Comparison of ENCODE assay signal across 9 cellular contexts in the genomic region with DNA sequence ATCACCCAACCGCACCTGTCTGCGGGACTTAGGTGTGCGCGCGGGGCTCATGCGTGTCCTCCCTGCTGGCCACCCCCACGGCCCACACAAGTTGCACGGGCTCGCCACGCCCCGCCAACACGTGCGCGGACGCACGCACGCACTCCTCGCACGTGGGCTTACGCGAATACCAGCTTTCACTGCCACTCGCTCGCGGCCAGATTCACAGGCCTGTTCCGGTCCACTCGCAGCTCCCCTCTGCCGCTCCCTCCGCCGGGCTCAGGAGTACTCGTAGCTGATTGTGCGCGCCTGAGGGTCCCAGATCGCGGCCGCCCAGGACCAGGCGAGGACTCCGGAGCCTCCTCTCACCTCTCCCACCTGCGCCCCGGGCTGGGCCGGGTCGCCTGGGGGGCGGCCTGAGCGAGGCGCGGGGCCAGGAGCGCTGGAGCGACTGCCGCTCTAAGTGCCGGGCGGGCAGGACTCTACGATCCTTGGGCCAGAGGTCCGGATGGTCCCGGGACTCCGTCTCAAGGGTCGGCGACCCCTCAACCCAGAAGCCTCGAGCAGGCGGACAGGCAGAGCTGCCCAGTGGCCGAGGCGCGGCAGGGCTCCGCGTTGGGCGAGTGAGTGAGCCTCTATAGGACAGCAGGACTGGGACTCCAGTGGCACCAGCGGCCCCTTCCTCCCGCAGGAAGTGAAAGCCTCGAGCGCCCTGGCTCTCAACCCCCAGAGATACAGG. TPM values are rescaled to one million over a fixed set of nuclear protein-coding genes. Genes with fewer than 3 reads are reported as not detected.
DNase-seq lines count a peak whose midpoint lies in the region; ATAC-seq and TF ChIP-seq lines count a peak whose summit lies in the region.
"Had no signal": no experiment of that assay in that cellular context is flagged by ENCODE, and none has a peak within 500 bp of the region (broad histone marks: within the 10 kb centered on the region; RNA-seq: fewer than 3 reads in every experiment).

No MANE protein-coding gene starts in this region.

- H3K4me3 ChIP-seq in endodermal cell (ENCODE audit: low read length) (no peak overlapping the region), stomach (peak overlapping the region in 3 of 4 donors; percentile 2 to 39 (median 23)), SJCRH30 (no peak overlapping the region)

- no peaks in the 10 kb centered on the region for H3K9me3 Mint-ChIP-seq in activated CD4-positive, alpha-beta memory T cell treated with anti-CD3 and anti-CD28 coated beads for 36 hours
- H3K9me3 Mint-ChIP-seq in activated CD4-positive, alpha-beta memory T cell treated with anti-CD3 and anti-CD28 coated beads, Interleukin-2, amount 10 ng/mL, durations not matched to agents 7 days and 5 days, result no peaks in the 10 kb centered on the region
- no peaks in the 10 kb centered on the region for H3K9me3 Mint-ChIP-seq in endodermal cell

- ATAC-seq in HG03520 (IDR thresholded peaks at IDR 0.05; ENCODE audit: unreplicated experiment), result peak; percentile 35

- DNase-seq in activated CD4-positive, alpha-beta memory T cell treated with anti-CD3 and anti-CD28 coated beads for 36 hours, result peak; percentile 30
- no peak for DNase-seq in activated CD4-positive, alpha-beta memory T cell treated with anti-CD3 and anti-CD28 coated beads, Interleukin-2, amount 10 ng/mL, durations not matched to agents 7 days and 5 days
- peak; percentile 78 for DNase-seq in endodermal cell
- no peak for DNase-seq in stomach
- no peak for DNase-seq in SJCRH30
- no peak for DNase-seq in activated gamma-delta T cell (lab: John Stamatoyannopoulos, UW)
- no peak for DNase-seq in activated gamma-delta T cell treated with Interleukin-2 at 50 U/mL for 16 hours

- no peak overlapping the region for H3K27ac Mint-ChIP-seq in activated CD4-positive, alpha-beta memory T cell treated with anti-CD3 and anti-CD28 coated beads for 36 hours
- H3K27ac Mint-ChIP-seq in activated CD4-positive, alpha-beta memory T cell treated with anti-CD3 and anti-CD28 coated beads, Interleukin-2, amount 10 ng/mL, durations not matched to agents 7 days and 5 days, result no peak overlapping the region
- H3K27ac Mint-ChIP-seq in endodermal cell, result peak overlapping the region; percentile 35

- H3K9ac ChIP-seq in endodermal cell (ENCODE audit: extremely low read depth, low read length, poor library complexity, severe bottlenecking), result no peak overlapping the region

- TF ChIP-seq CTCF in endodermal cell (conservative IDR thresholded peaks at IDR 0.05) (no peak), stomach (IDR thresholded peaks at IDR 0.05) (no peak)

- H3K9me3 ChIP-seq in endodermal cell (ENCODE audit: control insufficient read depth, low read length) (no peaks in the 10 kb centered on the region), stomach (peaks cover 0 to 12% (median 0%) of the 10 kb centered on the region in 4 donors), SJCRH30 (replicated peaks) (0 out of 2 replicates have a peak, but pooled peaks cover 3% of the 10 kb centered on the region)

- no peaks in the 10 kb centered on the region for H3K36me3 ChIP-seq in endodermal cell (ENCODE audit: control insufficient read depth, insufficient read depth, low read length)
- peaks cover 0 to 43% (median 9%) of the 10 kb centered on the region in 4 donors for H3K36me3 ChIP-seq in stomach
- H3K36me3 ChIP-seq in SJCRH30, result peaks cover 67% of the 10 kb centered on the region

- H3K27me3 ChIP-seq in endodermal cell (ENCODE audit: control insufficient read depth, insufficient read depth, low read length, poor library complexity, severe bottlenecking) (no peaks in the 10 kb centered on the region), stomach (peaks cover 0 to 80% (median 28%) of the 10 kb centered on the region in 3 donors), SJCRH30 (no peaks in the 10 kb centered on the region)

- CTCF ChIA-PET in activated CD4-positive, alpha-beta memory T cell treated with anti-CD3 and anti-CD28 coated beads for 36 hours (lab: Charles Lee), result interaction anchor here (0.9 to 3.1 kb wide), 8 partner anchors 8 to 84 kb away, joined by 3 to 16 read pairs (median 4); partner anchors contain the start of genes PCDHGA10, PCDHGA12 and PCDHGB6
- CTCF ChIA-PET in activated CD4-positive, alpha-beta memory T cell treated with anti-CD3 and anti-CD28 coated beads, Interleukin-2, amount 10 ng/mL, durations not matched to agents 7 days and 5 days (lab: Charles Lee), result interaction anchor here (0.6 to 2.0 kb wide), 5 partner anchors 20 to 75 kb away, joined by 3 to 11 read pairs (median 3); no protein-coding TSS in a partner anchor

- 95 to 97% methylated on average over 56 to 68 of the region's 68 CpGs for WGBS in endodermal cell (ENCODE audit: insufficient coverage in 1 of 2, insufficient read length in 1 of 2), 2 experiments
- WGBS in stomach, 5 donors, result 19 to 40% (median 34%) methylated on average over 46 to 68 of the region's 68 CpGs

- H3K27ac ChIP-seq in endodermal cell (ENCODE audit: low read depth, low read length) (no peak overlapping the region), stomach (no peak overlapping the region), SJCRH30 (no peak overlapping the region)

- intact Hi-C loops in activated CD4-positive, alpha-beta memory T cell treated with anti-CD3 and anti-CD28 coated beads for 36 hours (cut with micrococcal nuclease), result no loop called here
- intact Hi-C loops in stomach (cut with DNase I; ENCODE audit: low total_unique reads), result no loop called here

- peaks cover 12% of the 10 kb centered on the region for H3K4me1 Mint-ChIP-seq in activated CD4-positive, alpha-beta memory T cell treated with anti-CD3 and anti-CD28 coated beads for 36 hours (ENCODE audit: low read depth)
- H3K4me1 Mint-ChIP-seq in activated CD4-positive, alpha-beta memory T cell treated with anti-CD3 and anti-CD28 coated beads, Interleukin-2, amount 10 ng/mL, durations not matched to agents 7 days and 5 days, result peaks cover 8% of the 10 kb centered on the region
- H3K4me1 Mint-ChIP-seq in endodermal cell, result peaks cover 23% of the 10 kb centered on the region

- peak overlapping the region; percentile 60 for H3K4me3 Mint-ChIP-seq in activated CD4-positive, alpha-beta memory T cell treated with anti-CD3 and anti-CD28 coated beads for 36 hours
- H3K4me3 Mint-ChIP-seq in activated CD4-positive, alpha-beta memory T cell treated with anti-CD3 and anti-CD28 coated beads, Interleukin-2, amount 10 ng/mL, durations not matched to agents 7 days and 5 days, result no peak overlapping the region
- peak overlapping the region; percentile 55 for H3K4me3 Mint-ChIP-seq in endodermal cell

- no peaks in the 10 kb centered on the region for H3K36me3 Mint-ChIP-seq in activated CD4-positive, alpha-beta memory T cell treated with anti-CD3 and anti-CD28 coated beads for 36 hours
- no peaks in the 10 kb centered on the region for H3K36me3 Mint-ChIP-seq in activated CD4-positive, alpha-beta memory T cell treated with anti-CD3 and anti-CD28 coated beads, Interleukin-2, amount 10 ng/mL, durations not matched to agents 7 days and 5 days (ENCODE audit: low read depth)
- peaks cover 11% of the 10 kb centered on the region for H3K36me3 Mint-ChIP-seq in endodermal cell (ENCODE audit: low read depth)

- TF ChIP-seq POLR2A in stomach (IDR thresholded peaks at IDR 0.05), result no peak

- H3K4me1 ChIP-seq in endodermal cell (ENCODE audit: control insufficient read depth, insufficient read depth, low read length) (peaks cover 17% of the 10 kb centered on the region), stomach (peaks cover 12 to 50% (median 30%) of the 10 kb centered on the region in 4 donors), SJCRH30 (peaks cover 31% of the 10 kb centered on the region)

- no peak for TF ChIP-seq EP300 in stomach (IDR thresholded peaks at IDR 0.05)

- POLR2A ChIA-PET in activated CD4-positive, alpha-beta memory T cell treated with anti-CD3 and anti-CD28 coated beads for 36 hours (lab: Charles Lee), result no interaction called here
- POLR2A ChIA-PET in activated CD4-positive, alpha-beta memory T cell treated with anti-CD3 and anti-CD28 coated beads, Interleukin-2, amount 10 ng/mL, durations not matched to agents 7 days and 5 days (lab: Charles Lee), result interaction anchor here (1.7 kb wide), 1 partner anchor 172 kb away, joined by 4 read pairs; no protein-coding TSS in a partner anchor

- peaks cover 70% of the 10 kb centered on the region for H3K27me3 Mint-ChIP-seq in activated CD4-positive, alpha-beta memory T cell treated with anti-CD3 and anti-CD28 coated beads for 36 hours
- peaks cover 78% of the 10 kb centered on the region for H3K27me3 Mint-ChIP-seq in activated CD4-positive, alpha-beta memory T cell treated with anti-CD3 and anti-CD28 coated beads, Interleukin-2, amount 10 ng/mL, durations not matched to agents 7 days and 5 days
- peaks cover 70% of the 10 kb centered on the region for H3K27me3 Mint-ChIP-seq in endodermal cell (ENCODE audit: insufficient read depth)

RNA-seq across cellular contexts. Expression of gene PCDHGC5, which starts 3.4 kb away (rescaled TPM):
- not detected for total RNA-seq in activated CD4-positive, alpha-beta memory T cell treated with anti-CD3 and anti-CD28 coated beads for 36 hours
- not detected for total RNA-seq in activated CD4-positive, alpha-beta memory T cell treated with anti-CD3 and anti-CD28 coated beads, Interleukin-2, amount 10 ng/mL, durations not matched to agents 7 days and 5 days
- total RNA-seq in endodermal cell (1 to 10 TPM in 1 of 2 donors, under 1 TPM in 1; 0.71 to 1.8 TPM), stomach (1 to 10 TPM in 3 of 5 donors, not detected in 2; 2.0 to 3.5 (median 2.7) TPM)
- 1.7 TPM for polyA plus RNA-seq in endodermal cell (2013, experiment 1 of 2)
- polyA plus RNA-seq in endodermal cell (2013, experiment 2 of 2), result 1.9 TPM
- polyA plus RNA-seq in stomach, result under 1 TPM in 2 of 3 donors, not detected in 1; 0.08 to 0.12 TPM
- total RNA-seq in SJCRH30 (2014; rRNA removed; shearing (Covaris generic)), result 1.3 and 2.8 TPM in 2 replicates
- total RNA-seq: T-helper 1 cell treated with Interleukin-12 subunit alpha and Interleukin-12 subunit beta and Interleukin-4 antibody, amounts not matched to agents 30 ng/mL and 1 ng/mL, for 36 hours had no signal

RNA-seq across cellular contexts. Expression of gene PCDHGC4, which starts 7.5 kb away (rescaled TPM):
- total RNA-seq in activated CD4-positive, alpha-beta memory T cell treated with anti-CD3 and anti-CD28 coated beads for 36 hours, result not detected
- total RNA-seq in activated CD4-positive, alpha-beta memory T cell treated with anti-CD3 and anti-CD28 coated beads, Interleukin-2, amount 10 ng/mL, durations not matched to agents 7 days and 5 days, result not detected
- 1 to 10 TPM; 2.6 to 3.0 TPM for total RNA-seq in endodermal cell
- polyA plus RNA-seq in endodermal cell (2013, experiment 1 of 2), result 22.9 TPM
- 22.7 TPM for polyA plus RNA-seq in endodermal cell (2013, experiment 2 of 2)
- total RNA-seq in stomach, result 10 to 100 TPM in 1 of 5 donors, 1 to 10 TPM in 2, under 1 TPM in 1, not detected in 1; 0.87 to 15.4 (median 5.0) TPM
- polyA plus RNA-seq in stomach, result not detected
- total RNA-seq in SJCRH30 (2014; rRNA removed; shearing (Covaris generic)), result 3.4 and 3.6 TPM in 2 replicates
- total RNA-seq: T-helper 1 cell treated with Interleukin-12 subunit alpha and Interleukin-12 subunit beta and Interleukin-4 antibody, amounts not matched to agents 30 ng/mL and 1 ng/mL, for 36 hours had no signal

RNA-seq across cellular contexts. Expression of gene PCDHGC3, which starts 16.6 kb away (rescaled TPM):
- not detected for total RNA-seq in activated CD4-positive, alpha-beta memory T cell treated with anti-CD3 and anti-CD28 coated beads for 36 hours
- total RNA-seq in activated CD4-positive, alpha-beta memory T cell treated with anti-CD3 and anti-CD28 coated beads, Interleukin-2, amount 10 ng/mL, durations not matched to agents 7 days and 5 days, result not detected
- total RNA-seq in endodermal cell, result 10 to 100 TPM; 13.9 to 27.6 TPM
- 56.9 TPM for polyA plus RNA-seq in endodermal cell (2013, experiment 1 of 2)
- 55.8 TPM for polyA plus RNA-seq in endodermal cell (2013, experiment 2 of 2)
- total RNA-seq in stomach, result 10 to 100 TPM in 4 of 5 donors, 1 to 10 TPM in 1; 7.6 to 35.8 (median 18.8) TPM
- 10 to 100 TPM; 20.0 to 30.3 (median 29.1) TPM for polyA plus RNA-seq in stomach
- 105 and 109 TPM in 2 replicates for total RNA-seq in SJCRH30 (2014; rRNA removed; shearing (Covaris generic))
- total RNA-seq: T-helper 1 cell treated with Interleukin-12 subunit alpha and Interleukin-12 subunit beta and Interleukin-4 antibody, amounts not matched to agents 30 ng/mL and 1 ng/mL, for 36 hours had no signal

Comparison
In these comparisons a context has a peak if more than half of its experiments do, and no peak if none do; other contexts are left out.
1. DNase-seq: peak in activated CD4-positive, alpha-beta memory T cell treated with anti-CD3 and anti-CD28 coated beads for 36 hours (single experiment) and endodermal cell (single experiment); none in activated CD4-positive, alpha-beta memory T cell treated with anti-CD3 and anti-CD28 coated beads, Interleukin-2, amount 10 ng/mL, durations not matched to agents 7 days and 5 days (single experiment), stomach (single experiment), SJCRH30 (0 of 2), activated gamma-delta T cell (single experiment) and activated gamma-delta T cell treated with Interleukin-2 at 50 U/mL for 16 hours (single experiment).
2. H3K4me3 ChIP-seq: peak in stomach (3 of 4); none in endodermal cell (single experiment) and SJCRH30 (single experiment).
3. RNA of gene PCDHGC3, which starts 16.6 kb away (total RNA-seq): 105 to 109 TPM in SJCRH30, 13.9 to 27.6 TPM in endodermal cell and 7.6 to 35.8 TPM in stomach; not detected in activated CD4-positive, alpha-beta memory T cell treated with anti-CD3 and anti-CD28 coated beads, Interleukin-2, amount 10 ng/mL, durations not matched to agents 7 days and 5 days and not detected in activated CD4-positive, alpha-beta memory T cell treated with anti-CD3 and anti-CD28 coated beads for 36 hours; every median in the first group is over 4 times any median in the second.